Comparison of ENCODE assay signal across 1 cellular context in the genomic region with DNA sequence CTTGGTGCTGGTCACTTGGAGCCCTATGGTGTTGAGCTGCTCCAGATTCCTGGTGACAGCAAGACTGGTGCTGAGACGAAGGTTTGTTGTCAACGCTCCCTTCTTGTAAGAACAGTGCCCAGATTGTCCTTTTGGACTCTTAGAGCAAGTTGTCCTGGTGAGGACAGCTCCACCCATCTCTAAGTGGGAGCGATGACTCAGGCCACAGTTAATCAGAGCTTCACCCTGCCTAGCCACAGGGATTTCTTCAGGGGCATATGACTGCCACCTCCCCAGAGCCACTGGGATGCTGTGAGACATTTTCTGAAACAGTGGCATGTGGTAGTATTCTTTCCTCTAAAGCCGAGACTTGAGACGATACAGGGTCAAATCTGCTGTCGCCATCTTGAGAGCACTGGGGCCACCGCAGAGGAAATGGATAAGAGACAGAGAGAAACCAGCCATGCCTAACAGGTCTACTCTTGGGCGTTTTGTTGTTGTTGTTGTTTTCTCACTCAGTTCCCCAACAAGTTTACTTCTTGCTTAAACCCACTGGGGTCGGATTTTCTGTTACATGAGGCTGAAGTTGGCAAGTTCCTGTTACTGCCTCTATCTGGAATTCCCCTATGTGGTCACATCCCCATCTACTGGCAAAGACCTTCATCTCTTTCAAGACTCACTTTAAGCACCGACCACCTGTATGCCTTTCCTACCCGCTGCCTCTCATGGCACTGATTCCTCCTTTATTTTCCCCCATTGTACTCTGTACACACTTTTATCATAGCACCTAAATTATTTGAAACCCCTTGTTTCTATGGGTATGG.
TF ChIP-seq lines count a peak whose summit lies in the region.

No MANE protein-coding gene starts in this region.

TF ChIP-seq in A549, 52 proteins besides CTCF, POLR2A, EP300 and RAD21 (continued from another document):
- no peak for TF ChIP-seq CBX8 (IDR thresholded peaks at IDR 0.05)
- TF ChIP-seq, protein P1, sequence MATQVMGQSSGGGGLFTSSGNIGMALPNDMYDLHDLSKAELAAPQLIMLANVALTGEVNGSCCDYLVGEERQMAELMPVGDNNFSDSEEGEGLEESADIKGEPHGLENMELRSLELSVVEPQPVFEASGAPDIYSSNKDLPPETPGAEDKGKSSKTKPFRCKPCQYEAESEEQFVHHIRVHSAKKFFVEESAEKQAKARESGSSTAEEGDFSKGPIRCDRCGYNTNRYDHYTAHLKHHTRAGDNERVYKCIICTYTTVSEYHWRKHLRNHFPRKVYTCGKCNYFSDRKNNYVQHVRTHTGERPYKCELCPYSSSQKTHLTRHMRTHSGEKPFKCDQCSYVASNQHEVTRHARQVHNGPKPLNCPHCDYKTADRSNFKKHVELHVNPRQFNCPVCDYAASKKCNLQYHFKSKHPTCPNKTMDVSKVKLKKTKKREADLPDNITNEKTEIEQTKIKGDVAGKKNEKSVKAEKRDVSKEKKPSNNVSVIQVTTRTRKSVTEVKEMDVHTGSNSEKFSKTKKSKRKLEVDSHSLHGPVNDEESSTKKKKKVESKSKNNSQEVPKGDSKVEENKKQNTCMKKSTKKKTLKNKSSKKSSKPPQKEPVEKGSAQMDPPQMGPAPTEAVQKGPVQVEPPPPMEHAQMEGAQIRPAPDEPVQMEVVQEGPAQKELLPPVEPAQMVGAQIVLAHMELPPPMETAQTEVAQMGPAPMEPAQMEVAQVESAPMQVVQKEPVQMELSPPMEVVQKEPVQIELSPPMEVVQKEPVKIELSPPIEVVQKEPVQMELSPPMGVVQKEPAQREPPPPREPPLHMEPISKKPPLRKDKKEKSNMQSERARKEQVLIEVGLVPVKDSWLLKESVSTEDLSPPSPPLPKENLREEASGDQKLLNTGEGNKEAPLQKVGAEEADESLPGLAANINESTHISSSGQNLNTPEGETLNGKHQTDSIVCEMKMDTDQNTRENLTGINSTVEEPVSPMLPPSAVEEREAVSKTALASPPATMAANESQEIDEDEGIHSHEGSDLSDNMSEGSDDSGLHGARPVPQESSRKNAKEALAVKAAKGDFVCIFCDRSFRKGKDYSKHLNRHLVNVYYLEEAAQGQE (IDR thresholded peaks at IDR 0.05): no peak
